Comparison of ENCODE assay signal across 8 cellular contexts in the genomic region with DNA sequence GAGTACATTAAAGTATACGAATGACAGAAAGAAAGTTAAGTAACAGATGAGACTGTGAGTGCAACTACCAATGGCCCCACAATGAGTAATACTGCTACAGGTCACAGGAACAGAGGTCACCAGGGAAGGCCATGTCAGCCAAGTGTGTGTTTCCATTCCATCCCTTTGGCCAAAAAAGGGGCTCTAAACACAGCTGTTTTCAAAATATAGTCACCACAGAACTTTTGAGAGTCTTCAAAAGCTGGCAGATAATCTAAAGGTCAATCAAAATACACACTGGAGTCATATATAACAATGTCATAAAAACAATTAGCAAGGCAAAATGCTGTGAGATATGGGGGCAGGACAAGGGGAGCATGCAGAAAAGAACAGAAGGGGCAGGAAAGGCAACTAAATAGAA. TPM values are rescaled to one million over a fixed set of nuclear protein-coding genes. Genes with fewer than 3 reads are reported as not detected.
A peak's percentile ranks its signal among the peaks of the same experiment; 100 is the strongest.
DNase-seq lines count a peak whose midpoint lies in the region; ATAC-seq and TF ChIP-seq lines count a peak whose summit lies in the region.

No MANE protein-coding gene starts in this region.

- DNase-seq in GM23248 (no peak), mesothelial cell of epicardium (ENCODE audit: low spot score in 2 of 2, unreplicated experiment in 2 of 2) (no peak), cerebellum (ENCODE audit: low spot score) (no peak), putamen (ENCODE audit: low spot score) (no peak), DMS79 treated with DMSO at 0.1 percent for 48 hours (lab: John Stamatoyannopoulos, UW) (no peak), activated gamma-delta T cell treated with Interleukin-2 at 50 U/mL for 16 hours (no peak)

- H4K20me1 ChIP-seq in GM23248 (ENCODE audit: insufficient read depth) (peaks cover 17% of the 10 kb centered on the region; the same call in 1 of the 2 replicates), Loucy (ENCODE audit: insufficient read depth, low read length, poor library complexity, severe bottlenecking) (peaks cover 95% of the 10 kb centered on the region)

- H3K9me2 ChIP-seq in GM23248 (ENCODE audit: insufficient read depth) (no peaks in the 10 kb centered on the region), Loucy (replicated peaks; ENCODE audit: low read depth, low read length) (no peaks in the 10 kb centered on the region)

- H3K4me3 Mint-ChIP-seq in mesothelial cell of epicardium, result no peak overlapping the region

- no peaks in the 10 kb centered on the region for H3K36me3 ChIP-seq in GM23248 (ENCODE audit: low read depth)
- H3K36me3 ChIP-seq in Loucy (ENCODE audit: insufficient read depth, low read length), result peaks cover 13% of the 10 kb centered on the region; the same call in 1 of the 2 replicates

- H3K27me3 ChIP-seq in GM23248 (replicated peaks; ENCODE audit: insufficient read depth) (no peaks in the 10 kb centered on the region), Loucy (ENCODE audit: insufficient read depth, low read length, poor library complexity, severe bottlenecking) (no peaks in the 10 kb centered on the region)

- 48 to 50% methylated on average over 1 of the region's 1 CpG for WGBS in GM23248 (ENCODE audit: low coverage in 1 of 2, low lambda C conversion rate in 2 of 2, missing lambda C conversion rate in 2 of 2), 2 experiments

- no peaks in the 10 kb centered on the region for H3K27me3 Mint-ChIP-seq in mesothelial cell of epicardium (ENCODE audit: low read depth)

- no peaks in the 10 kb centered on the region for H3K9me3 Mint-ChIP-seq in mesothelial cell of epicardium

- H3K9ac ChIP-seq in GM23248 (no peak overlapping the region), Loucy (ENCODE audit: low read depth, low read length, poor library complexity, severe bottlenecking) (no peak overlapping the region)

- peak overlapping the region; percentile 17 for H3K27ac Mint-ChIP-seq in mesothelial cell of epicardium

- H3K4me2 ChIP-seq in GM23248 (ENCODE audit: unreplicated experiment), result peak overlapping the region; percentile 24
- peak overlapping the region; percentile 95 for H3K4me2 ChIP-seq in Loucy (ENCODE audit: low read depth, low read length, poor library complexity, severe bottlenecking)

- in situ Hi-C loops in GM23248 (cut with MboI), result no loop called here

- ATAC-seq in GM18867 (IDR thresholded peaks at IDR 0.05; ENCODE audit: unreplicated experiment), result peak; percentile 89

- H3K36me3 Mint-ChIP-seq in mesothelial cell of epicardium, result no peaks in the 10 kb centered on the region

- H3K4me1 Mint-ChIP-seq in mesothelial cell of epicardium, result peaks cover 26% of the 10 kb centered on the region

- H3K4me1 ChIP-seq in GM23248 (ENCODE audit: insufficient read depth) (peaks cover 29% of the 10 kb centered on the region), Loucy (ENCODE audit: insufficient read depth, low read length, poor library complexity, severe bottlenecking) (peaks cover 62% of the 10 kb centered on the region)

- H3K79me2 ChIP-seq in GM23248 (ENCODE audit: insufficient read depth) (peaks cover 99% of the 10 kb centered on the region), Loucy (ENCODE audit: insufficient read depth, low read length) (peaks cover 100% of the 10 kb centered on the region)

- H2AFZ ChIP-seq in GM23248 (no peak overlapping the region), Loucy (ENCODE audit: low read length) (no peak overlapping the region)

- no peak overlapping the region for H3K27ac ChIP-seq in GM23248

- H3K4me3 ChIP-seq in GM23248 (no peak overlapping the region), Loucy (ENCODE audit: low read length, poor library complexity, severe bottlenecking) (peak overlapping the region; percentile 22)

- TF ChIP-seq CTCF in Loucy (conservative IDR thresholded peaks at IDR 0.05; ENCODE audit: low read length), result no peak
- TF ChIP-seq CTCF in mesothelial cell of epicardium (IDR thresholded peaks at IDR 0.05; ENCODE audit: unreplicated experiment), result no peak

- H3K9me3 ChIP-seq in GM23248 (ENCODE audit: low read depth) (no peaks in the 10 kb centered on the region), Loucy (ENCODE audit: insufficient read depth, low read depth, low read length) (no peaks in the 10 kb centered on the region)

- H3F3A ChIP-seq in GM23248 (ENCODE audit: insufficient read depth), result 0 out of 2 replicates have a peak, but pooled peaks cover 3% of the 10 kb centered on the region
- H3F3A ChIP-seq in Loucy (ENCODE audit: low read depth), result no peaks in the 10 kb centered on the region

RNA-seq across cellular contexts. Expression of gene USP24, which starts 10.2 kb away (rescaled TPM):
- 16.3 and 26.9 TPM in 2 replicates for total RNA-seq in GM23248 (2014; rRNA removed; shearing (Covaris generic))
- 3.3 and 4.4 TPM in 2 replicates for polyA plus RNA-seq in GM23248 (2016; fragmentation: Nextera tagmentation; extraction: Ambion mirVana)
- total RNA-seq in mesothelial cell of epicardium (49.8 to 58.1 TPM (median 53.3 TPM) in 3 replicates), cerebellum (126 TPM)
